Comparison of ENCODE assay signal across 8 cellular contexts in genomic region chr9:447230-448025, GRCh38. TPM values are rescaled to one million over a fixed set of nuclear protein-coding genes. Genes with fewer than 3 reads are reported as not detected.
DNase-seq lines count a peak whose midpoint lies in the region; FAIRE-seq and TF ChIP-seq lines count a peak whose summit lies in the region.

No MANE protein-coding gene starts in this region.

- no peak overlapping the region for H3K14ac ChIP-seq in mesenchymal stem cell (ENCODE audit: low read length in 2 of 2)

- no TSS peak for BruUV-seq in PC-9 (replicated peaks; lab: Mats Ljungman, UMichigan)

- TF ChIP-seq CTCF in GM20000 (IDR thresholded peaks at IDR 0.05; ENCODE audit: extremely low read depth, missing control alignments) (no peak), PC-9 (conservative IDR thresholded peaks at IDR 0.05) (no peak), thyroid gland (IDR thresholded peaks at IDR 0.05) (no peak), tibial nerve (IDR thresholded peaks at IDR 0.05) (no peak)

- no peak for TF ChIP-seq POLR2A in thyroid gland (IDR thresholded peaks at IDR 0.05)
- no peak for TF ChIP-seq POLR2A in tibial nerve (IDR thresholded peaks at IDR 0.05)

- H2BK15ac ChIP-seq in mesenchymal stem cell (ENCODE audit: low read depth, poor library complexity, severe bottlenecking), result no peak overlapping the region

- peak overlapping the region; percentile 73 for H3K27ac ChIP-seq in PC-9
- no peak overlapping the region for H3K27ac ChIP-seq in thyroid gland
- no peak overlapping the region for H3K27ac ChIP-seq in tibial nerve
- no peak overlapping the region for H3K27ac ChIP-seq in mesenchymal stem cell (ENCODE audit: low read length, poor library complexity, severe bottlenecking)

- FAIRE-seq in frontal cortex (lab: Jason Lieb, UNC), result no peak

- H3K4me1 ChIP-seq in PC-9 (replicated peaks; ENCODE audit: insufficient read depth), result peaks cover 24% of the 10 kb centered on the region
- no peaks in the 10 kb centered on the region for H3K4me1 ChIP-seq in thyroid gland
- no peaks in the 10 kb centered on the region for H3K4me1 ChIP-seq in tibial nerve
- H3K4me1 ChIP-seq in mesenchymal stem cell (ENCODE audit: control insufficient read depth, insufficient read depth, low read depth, low read length), result peaks cover 1% of the 10 kb centered on the region

- H3K4ac ChIP-seq in mesenchymal stem cell (ENCODE audit: low read depth in 1 of 2, low read length in 2 of 2), result no peak overlapping the region

- DNase-seq in GM20000 (ENCODE audit: low spot score) (peak; percentile 13), PC-9 (peak; percentile 54 to 94), thyroid gland (no peak), frontal cortex (ENCODE audit: low spot score in 2 of 2) (no peak), tibial nerve (ENCODE audit: low spot score in 2 of 2) (no peak), mesenchymal stem cell (no peak)
- peak; percentile 60 for DNase-seq in activated naive CD4-positive, alpha-beta T cell treated with anti-CD3 and anti-CD28 coated beads, Interleukin-2, amount 50 U/mL, for 16 hours
- DNase-seq in stimulated activated CD4-positive, alpha-beta T cell treated with anti-CD3 and anti-CD28 coated beads, Interleukin-12 subunit alpha, Interleukin-12 subunit beta, amount 100 ng/mL, for 4 hours, result peak; percentile 27

- H3K9me2 ChIP-seq in PC-9 (ENCODE audit: insufficient read depth), result no peaks in the 10 kb centered on the region

- CTCF ChIA-PET in PC-9 (lab: Charles Lee), result no interaction called here

- H3K79me2 ChIP-seq in PC-9 (ENCODE audit: low read depth), result no peaks in the 10 kb centered on the region

- no peak overlapping the region for H2BK5ac ChIP-seq in mesenchymal stem cell (ENCODE audit: low read depth, low read length, poor library complexity, severe bottlenecking)

- POLR2A ChIA-PET in PC-9 (lab: Charles Lee; ENCODE audit: unreplicated experiment), result interaction anchor here (0.6 kb wide), 2 partner anchors 61 to 1404 kb away, joined by 3 to 4 read pairs; no protein-coding TSS in a partner anchor

- no peak overlapping the region for H2BK120ac ChIP-seq in mesenchymal stem cell (ENCODE audit: low read depth, low read length)

- no peak overlapping the region for H2AFZ ChIP-seq in PC-9
- no peak overlapping the region for H2AFZ ChIP-seq in mesenchymal stem cell (ENCODE audit: low read depth, low read length)

- H3K18ac ChIP-seq in mesenchymal stem cell (ENCODE audit: low read depth in 1 of 2, low read length in 2 of 2), result no peak overlapping the region

- intact Hi-C loops in PC-9 (cut with micrococcal nuclease; ENCODE audit: unreplicated experiment), result loop anchor here (1.0 kb wide), 1 partner anchor 28 kb away; no protein-coding TSS in a partner anchor
- intact Hi-C loops in thyroid gland (cut with DNase I), result no loop called here

- no peak overlapping the region for H3K23ac ChIP-seq in mesenchymal stem cell (ENCODE audit: low read length in 2 of 2)

- 69 to 73% methylated on average over 4 of the region's 4 CpGs for WGBS in thyroid gland, 2 donors
- 59 to 70% methylated on average over 4 of the region's 4 CpGs for WGBS in tibial nerve, 2 donors
- 67% methylated on average over 4 of the region's 4 CpGs for WGBS in mesenchymal stem cell

- H4K20me1 ChIP-seq in PC-9 (ENCODE audit: insufficient read depth), result no peaks in the 10 kb centered on the region

- TF ChIP-seq EP300 in tibial nerve (IDR thresholded peaks at IDR 0.05), result no peak

- no peaks in the 10 kb centered on the region for H3K79me1 ChIP-seq in mesenchymal stem cell (replicated peaks; ENCODE audit: low read length, poor library complexity, severe bottlenecking)

- H3K36me3 ChIP-seq in PC-9 (ENCODE audit: low read depth) (no peaks in the 10 kb centered on the region), thyroid gland (peaks cover 0 to 8% of the 10 kb centered on the region in 2 donors), tibial nerve (peaks cover 0 to 4% (median 0%) of the 10 kb centered on the region in 3 donors), mesenchymal stem cell (ENCODE audit: control insufficient read depth in 1 of 2, insufficient read depth in 2 of 2, low read depth in 1 of 2, low read length in 2 of 2) (no peaks in the 10 kb centered on the region)

- no peak overlapping the region for H4K8ac ChIP-seq in mesenchymal stem cell (ENCODE audit: low read length)

- H3F3A ChIP-seq in PC-9 (ENCODE audit: insufficient read depth, low read depth), result peaks cover 13% of the 10 kb centered on the region

- no peak overlapping the region for H3K9ac ChIP-seq in mesenchymal stem cell (ENCODE audit: low read length)

- H3K4me2 ChIP-seq in PC-9 (peak overlapping the region; percentile 64), mesenchymal stem cell (ENCODE audit: low read length, poor library complexity, severe bottlenecking) (no peak overlapping the region)

- no peak overlapping the region; the same call in 1 of the 2 replicates for H3K4me3 ChIP-seq in PC-9
- no peak overlapping the region for H3K4me3 ChIP-seq in thyroid gland (replicated peaks in 1 of 3)
- no peak overlapping the region for H3K4me3 ChIP-seq in tibial nerve
- H3K4me3 ChIP-seq in mesenchymal stem cell (ENCODE audit: insufficient read depth in 1 of 2, low read depth in 1 of 2, low read length in 2 of 2), result no peak overlapping the region

- no peak overlapping the region for H2BK12ac ChIP-seq in mesenchymal stem cell (ENCODE audit: low read length in 2 of 2)

- no peak overlapping the region for H2AK5ac ChIP-seq in mesenchymal stem cell (ENCODE audit: low read length, severe bottlenecking)

- no peaks in the 10 kb centered on the region for H3K9me3 ChIP-seq in PC-9 (ENCODE audit: insufficient read depth, low read depth)
- no peaks in the 10 kb centered on the region for H3K9me3 ChIP-seq in thyroid gland
- no peaks in the 10 kb centered on the region for H3K9me3 ChIP-seq in tibial nerve
- H3K9me3 ChIP-seq in mesenchymal stem cell (ENCODE audit: control insufficient read depth, low read length), result no peaks in the 10 kb centered on the region

- no peaks in the 10 kb centered on the region for H3K27me3 ChIP-seq in PC-9 (ENCODE audit: insufficient read depth, low read depth)
- H3K27me3 ChIP-seq in thyroid gland, result no peaks in the 10 kb centered on the region
- H3K27me3 ChIP-seq in tibial nerve, result no peaks in the 10 kb centered on the region
- H3K27me3 ChIP-seq in mesenchymal stem cell (ENCODE audit: control insufficient read depth in 1 of 2, insufficient read depth in 1 of 2, low read length in 2 of 2), result peaks cover 0 to 3% of the 10 kb centered on the region in 2 experiments

- H4K91ac ChIP-seq in mesenchymal stem cell (ENCODE audit: low read length), result no peak overlapping the region

RNA-seq across cellular contexts. Expression of gene KANK1, which starts 57.1 kb away (rescaled TPM):
- 13.6 and 16.3 TPM in 2 replicates for total RNA-seq in PC-9 (2021)
- total RNA-seq in thyroid gland, result 100 to 1,000 TPM in 1 of 4 donors, 10 to 100 TPM in 3; 83.0 to 102 (median 86.3) TPM
- 6.1 TPM for total RNA-seq in frontal cortex
- total RNA-seq in tibial nerve, result 10 to 100 TPM; 54.9 to 61.8 (median 59.8) TPM
- polyA plus RNA-seq in mesenchymal stem cell (2013, experiment 1 of 2), result 18.3 TPM
- 18.1 TPM for polyA plus RNA-seq in mesenchymal stem cell (2013, experiment 2 of 2)

Comparison
In these comparisons a context has a peak if more than half of its experiments do, and no peak if none do; other contexts are left out.
1. DNase-seq: peak in GM20000 (single experiment), PC-9 (2 of 2), activated naive CD4-positive, alpha-beta T cell treated with anti-CD3 and anti-CD28 coated beads, Interleukin-2, amount 50 U/mL, for 16 hours (single experiment) and stimulated activated CD4-positive, alpha-beta T cell treated with anti-CD3 and anti-CD28 coated beads, Interleukin-12 subunit alpha, Interleukin-12 subunit beta, amount 100 ng/mL, for 4 hours (single experiment); none in thyroid gland (0 of 2), frontal cortex (0 of 2), tibial nerve (0 of 2) and mesenchymal stem cell (single experiment).